1 cellular context compared by ENCODE assay signal in genomic region chr4:108619372-108620100, GRCh38.
TF ChIP-seq lines count a peak whose summit lies in the region.

No MANE protein-coding gene starts in this region.

TF ChIP-seq in GM12878, 131 proteins besides CTCF, POLR2A, EP300 and RAD21 (continued from another document):
- TF ChIP-seq E2F8 (IDR thresholded peaks at IDR 0.05; ENCODE audit: low read depth, partially characterized antibody) (no peak), POLR2AphosphoS2 (IDR thresholded peaks at IDR 0.05; ENCODE audit: low read depth, low read length) (no peak), CHD1 (IDR thresholded peaks at IDR 0.05; ENCODE audit: low read depth, low read length) (no peak), MLLT1 (IDR thresholded peaks at IDR 0.05) (peak; percentile 30; the same call in 1 of the 2 replicates)
